ENCODE assay signal across 19 cellular contexts in the genomic region with DNA sequence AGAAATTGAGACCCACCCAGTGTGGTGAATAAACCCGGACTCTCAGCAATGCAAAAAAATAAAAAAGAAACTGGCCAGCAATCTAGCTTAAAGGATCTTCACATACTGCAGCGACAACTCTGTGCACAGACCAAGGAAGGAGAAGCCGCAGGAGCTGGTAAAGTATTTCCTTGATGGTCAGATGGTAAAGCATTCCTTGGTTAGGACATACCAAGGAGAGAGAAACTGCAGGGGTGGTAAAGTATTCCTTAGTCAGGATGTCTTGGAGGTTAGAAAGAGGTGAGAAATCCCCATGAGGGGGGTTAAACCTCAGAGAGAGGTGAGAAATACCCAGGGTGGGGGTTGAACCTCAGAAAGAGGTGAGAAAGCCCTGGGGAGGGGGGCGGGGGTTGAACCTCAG.
DNase-seq lines count a peak whose midpoint lies in the region; ATAC-seq, FAIRE-seq and TF ChIP-seq lines count a peak whose summit lies in the region.
"Had no signal": no experiment of that assay in that cellular context is flagged by ENCODE, and none has a peak within 500 bp of the region (broad histone marks: within the 10 kb centered on the region; RNA-seq: fewer than 3 reads in every experiment).

No MANE protein-coding gene starts in this region.

- ATAC-seq in WTC11 (peak; percentile 29; the same call in 1 of the 2 replicates), esophagus mucosa (peak; percentile 41), GM21619 (IDR thresholded peaks at IDR 0.05; ENCODE audit: unreplicated experiment) (no peak), HG02763 (IDR thresholded peaks at IDR 0.05; ENCODE audit: unreplicated experiment) (no peak)
- ATAC-seq: HCT116, Panc1 had no signal

- POLR2A ChIA-PET in WTC11 (lab: Charles Lee), result interaction anchor here (0.6 kb wide), 1 partner anchor 267 kb away, joined by 3 read pairs; no protein-coding TSS in a partner anchor

- TF ChIP-seq POLR2A in GM12892 (IDR thresholded peaks at IDR 0.05; ENCODE audit: low read depth, low read length), result no peak

- CTCF ChIA-PET in Calu3 (lab: Charles Lee), result no interaction called here
- CTCF ChIA-PET in WTC11 (lab: Charles Lee), result no interaction called here

- BruUV-seq in Calu3 (replicated peaks; lab: Mats Ljungman, UMichigan), result no TSS peak

- TF ChIP-seq CTCF in Calu3 (IDR thresholded peaks at IDR 0.05; ENCODE audit: unreplicated experiment), result no peak
- no peak for TF ChIP-seq CTCF in WTC11 (IDR thresholded peaks at IDR 0.05)

- DNase-seq in Calu3 (no peak), GM12892 (ENCODE audit: insufficient read length) (no peak), WTC11 (ENCODE audit: low spot score) (no peak), NCI-H1694 (lab: John Stamatoyannopoulos, UW) (no peak)
- DNase-seq: ACHN; C1 segment of cervical spinal cord; CD8-positive, alpha-beta memory T cell; GM23248; KBM-7; MV-4-11; NCI-H187; NCI-H226; NCI-H524 treated with DMSO at 0.1 percent for 48 hours had no signal

- FAIRE-seq in GM12892 (lab: Jason Lieb, UNC), result peak; percentile 82
- FAIRE-seq: D721Med had no signal

- H3K27ac Mint-ChIP-seq in Calu3 (ENCODE audit: unreplicated experiment), result peak overlapping the region; percentile 6
- H3K27ac Mint-ChIP-seq in WTC11, result no peak overlapping the region

- peaks cover 49% of the 10 kb centered on the region for H3K4me1 Mint-ChIP-seq in Calu3 (ENCODE audit: low read depth, unreplicated experiment)
- peaks cover 38% of the 10 kb centered on the region for H3K4me1 Mint-ChIP-seq in WTC11
- H3K4me1 Mint-ChIP-seq: CD8-positive, alpha-beta memory T cell had no signal

- H3K9me3 Mint-ChIP-seq in Calu3 (ENCODE audit: low read depth, unreplicated experiment) (no peaks in the 10 kb centered on the region), WTC11 (no peaks in the 10 kb centered on the region)

- H3K4me3 Mint-ChIP-seq in Calu3 (ENCODE audit: low read depth, unreplicated experiment) (no peak overlapping the region), WTC11 (no peak overlapping the region)
- H3K4me3 Mint-ChIP-seq: CD8-positive, alpha-beta memory T cell had no signal

- peaks cover 10% of the 10 kb centered on the region for H3K36me3 Mint-ChIP-seq in Calu3 (ENCODE audit: insufficient read depth, unreplicated experiment)
- H3K36me3 Mint-ChIP-seq in WTC11, result no peaks in the 10 kb centered on the region
- H3K36me3 Mint-ChIP-seq: CD8-positive, alpha-beta memory T cell had no signal

- intact Hi-C loops in Calu3 (cut with micrococcal nuclease; ENCODE audit: unreplicated experiment), result no loop called here

- H3K27me3 Mint-ChIP-seq in Calu3 (ENCODE audit: unreplicated experiment), result no peaks in the 10 kb centered on the region
- no peaks in the 10 kb centered on the region for H3K27me3 Mint-ChIP-seq in WTC11 (ENCODE audit: low read depth)

TF ChIP-seq in WTC11, 78 proteins besides CTCF, POLR2A, EP300 and RAD21:
- no peak for TF ChIP-seq NFYB (CRISPR knock-in tag; conservative IDR thresholded peaks at IDR 0.05; ENCODE audit: low read depth)
- TF ChIP-seq, protein P1, sequence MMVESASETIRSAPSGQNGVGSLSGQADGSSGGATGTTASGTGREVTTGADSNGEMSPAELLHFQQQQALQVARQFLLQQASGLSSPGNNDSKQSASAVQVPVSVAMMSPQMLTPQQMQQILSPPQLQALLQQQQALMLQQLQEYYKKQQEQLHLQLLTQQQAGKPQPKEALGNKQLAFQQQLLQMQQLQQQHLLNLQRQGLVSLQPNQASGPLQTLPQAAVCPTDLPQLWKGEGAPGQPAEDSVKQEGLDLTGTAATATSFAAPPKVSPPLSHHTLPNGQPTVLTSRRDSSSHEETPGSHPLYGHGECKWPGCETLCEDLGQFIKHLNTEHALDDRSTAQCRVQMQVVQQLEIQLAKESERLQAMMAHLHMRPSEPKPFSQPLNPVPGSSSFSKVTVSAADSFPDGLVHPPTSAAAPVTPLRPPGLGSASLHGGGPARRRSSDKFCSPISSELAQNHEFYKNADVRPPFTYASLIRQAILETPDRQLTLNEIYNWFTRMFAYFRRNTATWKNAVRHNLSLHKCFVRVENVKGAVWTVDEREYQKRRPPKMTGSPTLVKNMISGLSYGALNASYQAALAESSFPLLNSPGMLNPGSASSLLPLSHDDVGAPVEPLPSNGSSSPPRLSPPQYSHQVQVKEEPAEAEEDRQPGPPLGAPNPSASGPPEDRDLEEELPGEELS (CRISPR knock-in tag; IDR thresholded peaks at IDR 0.05), result no peak
- no peak for TF ChIP-seq ZNF263 (CRISPR knock-in tag; IDR thresholded peaks at IDR 0.05; ENCODE audit: low read depth)
- no peak for TF ChIP-seq CBFB (CRISPR knock-in tag; IDR thresholded peaks at IDR 0.05; ENCODE audit: low read depth)
- TF ChIP-seq RORB (CRISPR knock-in tag; IDR thresholded peaks at IDR 0.05), result no peak
- TF ChIP-seq, protein P2, sequence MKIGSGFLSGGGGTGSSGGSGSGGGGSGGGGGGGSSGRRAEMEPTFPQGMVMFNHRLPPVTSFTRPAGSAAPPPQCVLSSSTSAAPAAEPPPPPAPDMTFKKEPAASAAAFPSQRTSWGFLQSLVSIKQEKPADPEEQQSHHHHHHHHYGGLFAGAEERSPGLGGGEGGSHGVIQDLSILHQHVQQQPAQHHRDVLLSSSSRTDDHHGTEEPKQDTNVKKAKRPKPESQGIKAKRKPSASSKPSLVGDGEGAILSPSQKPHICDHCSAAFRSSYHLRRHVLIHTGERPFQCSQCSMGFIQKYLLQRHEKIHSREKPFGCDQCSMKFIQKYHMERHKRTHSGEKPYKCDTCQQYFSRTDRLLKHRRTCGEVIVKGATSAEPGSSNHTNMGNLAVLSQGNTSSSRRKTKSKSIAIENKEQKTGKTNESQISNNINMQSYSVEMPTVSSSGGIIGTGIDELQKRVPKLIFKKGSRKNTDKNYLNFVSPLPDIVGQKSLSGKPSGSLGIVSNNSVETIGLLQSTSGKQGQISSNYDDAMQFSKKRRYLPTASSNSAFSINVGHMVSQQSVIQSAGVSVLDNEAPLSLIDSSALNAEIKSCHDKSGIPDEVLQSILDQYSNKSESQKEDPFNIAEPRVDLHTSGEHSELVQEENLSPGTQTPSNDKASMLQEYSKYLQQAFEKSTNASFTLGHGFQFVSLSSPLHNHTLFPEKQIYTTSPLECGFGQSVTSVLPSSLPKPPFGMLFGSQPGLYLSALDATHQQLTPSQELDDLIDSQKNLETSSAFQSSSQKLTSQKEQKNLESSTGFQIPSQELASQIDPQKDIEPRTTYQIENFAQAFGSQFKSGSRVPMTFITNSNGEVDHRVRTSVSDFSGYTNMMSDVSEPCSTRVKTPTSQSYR (CRISPR knock-in tag; IDR thresholded peaks at IDR 0.05), result no peak
- TF ChIP-seq, protein P3, sequence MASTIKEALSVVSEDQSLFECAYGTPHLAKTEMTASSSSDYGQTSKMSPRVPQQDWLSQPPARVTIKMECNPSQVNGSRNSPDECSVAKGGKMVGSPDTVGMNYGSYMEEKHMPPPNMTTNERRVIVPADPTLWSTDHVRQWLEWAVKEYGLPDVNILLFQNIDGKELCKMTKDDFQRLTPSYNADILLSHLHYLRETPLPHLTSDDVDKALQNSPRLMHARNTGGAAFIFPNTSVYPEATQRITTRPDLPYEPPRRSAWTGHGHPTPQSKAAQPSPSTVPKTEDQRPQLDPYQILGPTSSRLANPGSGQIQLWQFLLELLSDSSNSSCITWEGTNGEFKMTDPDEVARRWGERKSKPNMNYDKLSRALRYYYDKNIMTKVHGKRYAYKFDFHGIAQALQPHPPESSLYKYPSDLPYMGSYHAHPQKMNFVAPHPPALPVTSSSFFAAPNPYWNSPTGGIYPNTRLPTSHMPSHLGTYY (CRISPR knock-in tag; IDR thresholded peaks at IDR 0.05), result no peak
- no peak for TF ChIP-seq FOXP1 (CRISPR knock-in tag; IDR thresholded peaks at IDR 0.05; ENCODE audit: borderline replicate concordance)
- TF ChIP-seq, protein P4, sequence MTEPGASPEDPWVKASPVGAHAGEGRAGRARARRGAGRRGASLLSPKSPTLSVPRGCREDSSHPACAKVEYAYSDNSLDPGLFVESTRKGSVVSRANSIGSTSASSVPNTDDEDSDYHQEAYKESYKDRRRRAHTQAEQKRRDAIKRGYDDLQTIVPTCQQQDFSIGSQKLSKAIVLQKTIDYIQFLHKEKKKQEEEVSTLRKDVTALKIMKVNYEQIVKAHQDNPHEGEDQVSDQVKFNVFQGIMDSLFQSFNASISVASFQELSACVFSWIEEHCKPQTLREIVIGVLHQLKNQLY (CRISPR knock-in tag; IDR thresholded peaks at IDR 0.05), result no peak
- no peak for TF ChIP-seq NR1H2 (CRISPR knock-in tag; IDR thresholded peaks at IDR 0.05)
- no peak for TF ChIP-seq ZNF219 (CRISPR knock-in tag; IDR thresholded peaks at IDR 0.05; ENCODE audit: borderline replicate concordance)
- no peak for TF ChIP-seq TP53 (CRISPR knock-in tag; IDR thresholded peaks at IDR 0.05)
- no peak for TF ChIP-seq MXD4 (CRISPR knock-in tag; IDR thresholded peaks at IDR 0.05; ENCODE audit: borderline replicate concordance)
- TF ChIP-seq, protein P5, sequence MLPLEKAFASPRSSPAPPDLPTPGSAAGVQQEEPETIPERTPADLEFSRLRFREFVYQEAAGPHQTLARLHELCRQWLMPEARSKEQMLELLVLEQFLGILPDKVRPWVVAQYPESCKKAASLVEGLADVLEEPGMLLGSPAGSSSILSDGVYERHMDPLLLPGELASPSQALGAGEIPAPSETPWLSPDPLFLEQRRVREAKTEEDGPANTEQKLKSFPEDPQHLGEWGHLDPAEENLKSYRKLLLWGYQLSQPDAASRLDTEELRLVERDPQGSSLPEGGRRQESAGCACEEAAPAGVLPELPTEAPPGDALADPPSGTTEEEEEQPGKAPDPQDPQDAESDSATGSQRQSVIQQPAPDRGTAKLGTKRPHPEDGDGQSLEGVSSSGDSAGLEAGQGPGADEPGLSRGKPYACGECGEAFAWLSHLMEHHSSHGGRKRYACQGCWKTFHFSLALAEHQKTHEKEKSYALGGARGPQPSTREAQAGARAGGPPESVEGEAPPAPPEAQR (CRISPR knock-in tag; IDR thresholded peaks at IDR 0.05), result no peak
- no peak for TF ChIP-seq ZNF416 (CRISPR knock-in tag; IDR thresholded peaks at IDR 0.05)
- no peak for TF ChIP-seq NFE2L1 (CRISPR knock-in tag; IDR thresholded peaks at IDR 0.05)
- TF ChIP-seq SMAD3 (CRISPR knock-in tag; IDR thresholded peaks at IDR 0.05; ENCODE audit: borderline replicate concordance), result no peak
TF ChIP-seq in WTC11: peak in this region for 0.

Comparison
In these comparisons a context has a peak if more than half of its experiments do, and no peak if none do; other contexts are left out.
1. ATAC-seq: peak in WTC11 (single experiment) and esophagus mucosa (single experiment); none in GM21619 (single experiment) and HG02763 (single experiment).